ENCODE assay signal across 8 cellular contexts in genomic region chr9:125747765-125748510, GRCh38. TPM values are rescaled to one million over a fixed set of nuclear protein-coding genes. Genes with fewer than 3 reads are reported as not detected.
DNase-seq lines count a peak whose midpoint lies in the region; ATAC-seq and TF ChIP-seq lines count a peak whose summit lies in the region.

No MANE protein-coding gene starts in this region.

- no peaks in the 10 kb centered on the region for H3K9me3 Mint-ChIP-seq in activated naive CD4-positive, alpha-beta T cell treated with anti-CD3 and anti-CD28 coated beads for 36 hours

- TF ChIP-seq CTCF in GM10248 (IDR thresholded peaks at IDR 0.05; ENCODE audit: control extremely low read depth, extremely low read depth, low read depth, missing control alignments), result no peak

- peak overlapping the region; percentile 81 for H3K4me3 Mint-ChIP-seq in activated naive CD4-positive, alpha-beta T cell treated with anti-CD3 and anti-CD28 coated beads for 36 hours

- DNase-seq in GM10248 (ENCODE audit: extremely low spot score) (peak; percentile 44), NCI-H2171 treated with DMSO at 0.1 percent for 48 hours (lab: John Stamatoyannopoulos, UW) (peak; percentile 36), cardiac septum (ENCODE audit: low spot score) (peak; percentile 79), posterior vena cava (ENCODE audit: low spot score) (peak; percentile 84), DMS79 treated with DMSO at 0.1 percent for 48 hours (lab: John Stamatoyannopoulos, UW) (no peak)
- DNase-seq in activated naive CD4-positive, alpha-beta T cell treated with anti-CD3 and anti-CD28 coated beads for 36 hours, result peak; percentile 16

- peaks cover 27% of the 10 kb centered on the region for H3K4me1 Mint-ChIP-seq in activated naive CD4-positive, alpha-beta T cell treated with anti-CD3 and anti-CD28 coated beads for 36 hours (ENCODE audit: low read depth)

- ATAC-seq in GM21576 (IDR thresholded peaks at IDR 0.05; ENCODE audit: unreplicated experiment), result no peak
- no peak for ATAC-seq in GM18867 (IDR thresholded peaks at IDR 0.05; ENCODE audit: unreplicated experiment)

- peak overlapping the region; percentile 62 for H3K27ac Mint-ChIP-seq in activated naive CD4-positive, alpha-beta T cell treated with anti-CD3 and anti-CD28 coated beads for 36 hours

- H3K27me3 Mint-ChIP-seq in activated naive CD4-positive, alpha-beta T cell treated with anti-CD3 and anti-CD28 coated beads for 36 hours (ENCODE audit: low read depth), result peaks cover 6% of the 10 kb centered on the region

- intact Hi-C loops in activated naive CD4-positive, alpha-beta T cell treated with anti-CD3 and anti-CD28 coated beads for 36 hours (cut with micrococcal nuclease), result loop anchor here (2.0 to 5.0 kb wide), 3 partner anchors 115 to 649 kb away; no protein-coding TSS in a partner anchor
- intact Hi-C loops in cardiac septum (cut with DNase I) (loop anchor here (2.0 to 10.0 kb wide), 2 partner anchors 141 to 477 kb away; no protein-coding TSS in a partner anchor), posterior vena cava (cut with DNase I) (no loop called here)

- POLR2A ChIA-PET in GM10248 (lab: Yijun Ruan, JAX), result interaction anchor here (1.0 kb wide), 1 partner anchor 41 kb away, joined by 3 read pairs; the partner anchor contains the start of gene MAPKAP1

- CTCF ChIA-PET in GM10248 (lab: Yijun Ruan, JAX), result interaction anchor here (1.1 kb wide), 1 partner anchor 16 kb away, joined by 3 read pairs; no protein-coding TSS in a partner anchor
- CTCF ChIA-PET in activated naive CD4-positive, alpha-beta T cell treated with anti-CD3 and anti-CD28 coated beads for 36 hours (lab: Charles Lee), result no interaction called here

- H3K36me3 Mint-ChIP-seq in activated naive CD4-positive, alpha-beta T cell treated with anti-CD3 and anti-CD28 coated beads for 36 hours (ENCODE audit: low read depth), result peaks cover 4% of the 10 kb centered on the region

RNA-seq across cellular contexts. Expression of gene PBX3, which starts 0.8 kb away (rescaled TPM):
- 10 to 100 TPM in 1 of 2 experiments, 1 to 10 TPM in 1; 9.4 to 14.3 TPM for total RNA-seq in activated naive CD4-positive, alpha-beta T cell treated with anti-CD3 and anti-CD28 coated beads for 36 hours
- total RNA-seq in cardiac septum (56.2 TPM), posterior vena cava (10 to 100 TPM; 36.0 to 54.0 TPM)

RNA-seq across cellular contexts. Expression of gene MAPKAP1, which starts 40.9 kb away (rescaled TPM):
- 10 to 100 TPM; 54.8 to 57.4 TPM for total RNA-seq in activated naive CD4-positive, alpha-beta T cell treated with anti-CD3 and anti-CD28 coated beads for 36 hours
- total RNA-seq in cardiac septum, result 96.2 TPM
- total RNA-seq in posterior vena cava, result 10 to 100 TPM; 56.1 to 62.2 TPM

Comparison
In these comparisons a context has a peak if more than half of its experiments do, and no peak if none do; other contexts are left out.
1. intact Hi-C loops: an anchor here in activated naive CD4-positive, alpha-beta T cell treated with anti-CD3 and anti-CD28 coated beads for 36 hours (2.0 to 5.0 kb wide) and cardiac septum (2.0 to 10.0 kb wide); none called in posterior vena cava.